1 cellular context compared by ENCODE assay signal in the genomic region with DNA sequence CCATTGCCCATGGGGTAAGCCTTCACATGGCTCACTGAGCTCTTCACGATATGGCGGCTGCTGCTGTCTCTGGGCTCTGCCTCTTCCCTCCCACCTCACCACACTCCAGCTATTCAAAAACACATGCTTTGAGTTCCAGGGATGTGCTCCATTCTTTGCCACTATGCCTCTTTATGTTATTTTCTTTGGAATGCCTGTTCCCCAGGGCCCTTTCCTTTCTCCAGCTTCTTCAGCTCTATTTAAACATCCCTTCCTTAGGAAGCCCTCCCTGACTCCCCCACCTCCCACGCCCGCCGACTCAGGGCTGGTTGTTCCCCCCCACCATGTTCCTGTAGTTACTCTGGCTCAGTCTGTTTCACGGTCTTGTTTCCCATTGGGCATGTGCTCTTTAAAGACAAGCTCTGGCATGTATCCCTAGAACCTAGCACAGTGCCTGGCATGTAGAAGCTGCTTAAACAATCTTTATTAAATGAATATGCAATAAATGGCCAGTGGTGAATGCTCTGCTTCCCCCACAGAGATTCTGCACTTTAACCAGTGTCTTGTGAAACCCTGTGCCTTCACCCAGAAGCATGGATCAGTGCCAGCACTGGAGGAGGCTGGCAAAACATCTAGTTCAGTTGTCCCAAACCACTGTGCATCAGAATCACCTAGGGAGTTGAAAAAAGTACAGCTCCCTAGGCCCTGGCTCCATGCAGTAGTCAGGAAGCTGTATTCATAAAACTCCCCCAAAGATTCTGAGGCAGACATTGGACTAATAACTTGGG.
TF ChIP-seq lines count a peak whose summit lies in the region.

No MANE protein-coding gene starts in this region.

TF ChIP-seq in GM23338, 12 proteins besides CTCF, POLR2A, EP300 and RAD21 (continued from another document):
- no peak for TF ChIP-seq ZNF462 (CRISPR knock-in tag; IDR thresholded peaks at IDR 0.05)
- no peak for TF ChIP-seq POLR2AphosphoS5 (IDR thresholded peaks at IDR 0.05; ENCODE audit: low read depth)
- no peak for TF ChIP-seq NANOG (IDR thresholded peaks at IDR 0.05; ENCODE audit: borderline replicate concordance)
- no peak for TF ChIP-seq STAT1 (IDR thresholded peaks at IDR 0.05; ENCODE audit: unreplicated experiment)
- TF ChIP-seq REST (IDR thresholded peaks at IDR 0.05; ENCODE audit: unreplicated experiment) = no peak
- no peak for TF ChIP-seq JUNB (IDR thresholded peaks at IDR 0.05; ENCODE audit: unreplicated experiment)
- TF ChIP-seq EZH2 (IDR thresholded peaks at IDR 0.05; ENCODE audit: low read depth, unreplicated experiment) = no peak
- TF ChIP-seq ZNF114 (CRISPR knock-in tag; IDR thresholded peaks at IDR 0.05) = no peak
- TF ChIP-seq, protein P1, sequence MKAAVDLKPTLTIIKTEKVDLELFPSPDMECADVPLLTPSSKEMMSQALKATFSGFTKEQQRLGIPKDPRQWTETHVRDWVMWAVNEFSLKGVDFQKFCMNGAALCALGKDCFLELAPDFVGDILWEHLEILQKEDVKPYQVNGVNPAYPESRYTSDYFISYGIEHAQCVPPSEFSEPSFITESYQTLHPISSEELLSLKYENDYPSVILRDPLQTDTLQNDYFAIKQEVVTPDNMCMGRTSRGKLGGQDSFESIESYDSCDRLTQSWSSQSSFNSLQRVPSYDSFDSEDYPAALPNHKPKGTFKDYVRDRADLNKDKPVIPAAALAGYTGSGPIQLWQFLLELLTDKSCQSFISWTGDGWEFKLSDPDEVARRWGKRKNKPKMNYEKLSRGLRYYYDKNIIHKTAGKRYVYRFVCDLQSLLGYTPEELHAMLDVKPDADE (IDR thresholded peaks at IDR 0.05) = no peak
- TF ChIP-seq CREB1 (CRISPR knock-in tag; IDR thresholded peaks at IDR 0.05; ENCODE audit: low read depth) = no peak
